In genomic region chr5:62386824-62387223, GRCh38 we compare ENCODE assay signal across 17 cellular contexts. TPM values are rescaled to one million over a fixed set of nuclear protein-coding genes. Genes with fewer than 3 reads are reported as not detected.
DNase-seq lines count a peak whose midpoint lies in the region; FAIRE-seq and TF ChIP-seq lines count a peak whose summit lies in the region.
"Had no signal": no experiment of that assay in that cellular context is flagged by ENCODE, and none has a peak within 500 bp of the region (broad histone marks: within the 10 kb centered on the region; RNA-seq: fewer than 3 reads in every experiment).

No MANE protein-coding gene starts in this region.

- H3K27ac ChIP-seq in cardiac muscle cell (peak overlapping the region; percentile 52), right atrium auricular region (peak overlapping the region in 1 of 2 donors; percentile 11), left ventricle myocardium inferior (replicated peaks) (peak overlapping the region; percentile 65), urinary bladder (ENCODE audit: low read depth) (peak overlapping the region; percentile 2)
- H3K27ac ChIP-seq: coronary artery, upper lobe of right lung had no signal

- FAIRE-seq in RCC 7860 (lab: Jason Lieb, UNC), result no peak

- DNase-seq in cardiac muscle cell (ENCODE audit: low read depth in 1 of 2, low spot score in 1 of 2) (peak in 1 of 2 donors; percentile 25), right atrium auricular region (ENCODE audit: low spot score) (no peak), left ventricle myocardium inferior (no peak), RCC 7860 (ENCODE audit: low spot score) (no peak), GM13976 (ENCODE audit: low spot score) (no peak)
- no peak for DNase-seq in stimulated activated naive CD4-positive, alpha-beta T cell treated with Interleukin-2 at 50 U/mL for 16 hours (lab: John Stamatoyannopoulos, UW)
- DNase-seq: amniotic stem cell; erythroblast; NCI-H187 treated with DMSO at 0.1 percent for 48 hours; NCI-H510A treated with DMSO at 0.1 percent for 48 hours; PC-3; stimulated activated CD4-positive, alpha-beta T cell treated with anti-CD3 and anti-CD28 coated beads, Interleukin-4, amount 100 ng/mL, for 1 hour; upper lobe of right lung had no signal

- no peaks in the 10 kb centered on the region for H3K4me1 ChIP-seq in cardiac muscle cell (ENCODE audit: low read depth)
- peaks cover 0 to 15% of the 10 kb centered on the region in 2 donors for H3K4me1 ChIP-seq in right atrium auricular region
- peaks cover 24% of the 10 kb centered on the region for H3K4me1 ChIP-seq in left ventricle myocardium inferior
- H3K4me1 ChIP-seq in urinary bladder (ENCODE audit: insufficient read depth), result no peaks in the 10 kb centered on the region
- H3K4me1 ChIP-seq: upper lobe of right lung had no signal

- no peak overlapping the region for H3K4me3 Mint-ChIP-seq in brain
- H3K4me3 Mint-ChIP-seq: neural crest cell had no signal

- no peaks in the 10 kb centered on the region for H3K27me3 ChIP-seq in cardiac muscle cell
- no peaks in the 10 kb centered on the region for H3K27me3 ChIP-seq in right atrium auricular region
- H3K27me3 ChIP-seq in left ventricle myocardium inferior (ENCODE audit: low read depth), result no peaks in the 10 kb centered on the region
- H3K27me3 ChIP-seq: upper lobe of right lung had no signal

- intact Hi-C loops in left ventricle myocardium inferior (cut with micrococcal nuclease), result no loop called here

- no peaks in the 10 kb centered on the region for H3K4me1 Mint-ChIP-seq in brain
- H3K4me1 Mint-ChIP-seq: neural crest cell had no signal

- H3K27ac Mint-ChIP-seq in brain, result peak overlapping the region in 3 of 5 experiments; percentile 15 to 61 (median 52)

- no peak overlapping the region for H3K4me3 ChIP-seq in cardiac muscle cell
- H3K4me3 ChIP-seq in right atrium auricular region, result no peak overlapping the region
- no peak overlapping the region for H3K4me3 ChIP-seq in left ventricle myocardium inferior
- H3K4me3 ChIP-seq in urinary bladder (ENCODE audit: low read depth, low read length), result no peak overlapping the region
- H3K4me3 ChIP-seq: coronary artery, upper lobe of right lung had no signal

- H3K36me3 ChIP-seq in cardiac muscle cell (peaks cover 58% of the 10 kb centered on the region), right atrium auricular region (peaks cover 52% of the 10 kb centered on the region), left ventricle myocardium inferior (peaks cover 85% of the 10 kb centered on the region), urinary bladder (ENCODE audit: insufficient read depth) (peaks cover 2% of the 10 kb centered on the region)

- H3K9me3 Mint-ChIP-seq in brain, result no peaks in the 10 kb centered on the region
- H3K9me3 Mint-ChIP-seq: neural crest cell had no signal

- in situ Hi-C loops in GM13976 (cut with MboI; ENCODE audit: low sequenced_read_pairs, unreplicated experiment), result no loop called here

- no peaks in the 10 kb centered on the region for H3K27me3 Mint-ChIP-seq in brain

- TF ChIP-seq CTCF in cardiac muscle cell (IDR thresholded peaks at IDR 0.05; ENCODE audit: low read depth, low read length) (no peak), right atrium auricular region (IDR thresholded peaks at IDR 0.05) (no peak), brain (conservative IDR thresholded peaks at IDR 0.05) (no peak), left ventricle myocardium inferior (IDR thresholded peaks at IDR 0.05; ENCODE audit: borderline replicate concordance) (no peak), GM13976 (IDR thresholded peaks at IDR 0.05; ENCODE audit: borderline replicate concordance, control extremely low read depth, extremely low read depth, insufficient read depth, missing control alignments) (no peak)

- H3K36me3 Mint-ChIP-seq in brain, result peaks cover 57% of the 10 kb centered on the region

- H3K9me3 ChIP-seq in cardiac muscle cell (ENCODE audit: low read depth) (no peaks in the 10 kb centered on the region), right atrium auricular region (no peaks in the 10 kb centered on the region), left ventricle myocardium inferior (replicated peaks) (no peaks in the 10 kb centered on the region)
- H3K9me3 ChIP-seq: upper lobe of right lung had no signal

RNA-seq across cellular contexts. Expression of gene DIMT1, which starts 16.9 kb away (rescaled TPM):
- 19.4 and 26.4 TPM in 2 replicates for total RNA-seq in cardiac muscle cell
- 22.2 and 23.6 TPM in 2 replicates for polyA plus RNA-seq in cardiac muscle cell
- 10 to 100 TPM; 23.0 to 25.1 TPM for total RNA-seq in right atrium auricular region
- polyA plus RNA-seq in brain (ENCODE audit: insufficient read depth, low read depth, low replicate concordance), result 11.5 TPM
- 16.9 TPM for total RNA-seq in left ventricle myocardium inferior
- total RNA-seq in urinary bladder, result 28.9 TPM
- 26.8 TPM for polyA plus RNA-seq in urinary bladder

RNA-seq across cellular contexts. Expression of gene IPO11, which starts 25.7 kb away (rescaled TPM):
- 7.9 and 11.6 TPM in 2 replicates for total RNA-seq in cardiac muscle cell
- 14.0 and 17.9 TPM in 2 replicates for polyA plus RNA-seq in cardiac muscle cell
- total RNA-seq in right atrium auricular region, result 10 to 100 TPM; 19.2 to 24.6 TPM
- polyA plus RNA-seq in brain (ENCODE audit: insufficient read depth, low read depth, low replicate concordance), result 12.7 TPM
- total RNA-seq in left ventricle myocardium inferior, result 30.3 TPM
- total RNA-seq in urinary bladder, result 53.6 TPM
- polyA plus RNA-seq in urinary bladder, result 15.8 TPM
